In genomic region chr15:42036112-42036905, GRCh38 we compare ENCODE assay signal across 30 cellular contexts. TPM values are rescaled to one million over a fixed set of nuclear protein-coding genes. Genes with fewer than 3 reads are reported as not detected.
DNase-seq lines count a peak whose midpoint lies in the region; ATAC-seq and TF ChIP-seq lines count a peak whose summit lies in the region.
"Had no signal": no experiment of that assay in that cellular context is flagged by ENCODE, and none has a peak within 500 bp of the region (broad histone marks: within the 10 kb centered on the region; RNA-seq: fewer than 3 reads in every experiment).

No MANE protein-coding gene starts in this region.

- no peaks in the 10 kb centered on the region for H3F3A ChIP-seq in SK-N-SH (replicated peaks; ENCODE audit: insufficient read depth)

- H3K9me3 ChIP-seq in SK-N-SH, result no peaks in the 10 kb centered on the region
- H3K9me3 ChIP-seq in OCI-LY7 (ENCODE audit: low read length), result peaks cover 6% of the 10 kb centered on the region; the same call in 1 of the 2 replicates
- H3K9me3 ChIP-seq in hepatocyte (ENCODE audit: low read depth), result no peaks in the 10 kb centered on the region
- H3K9me3 ChIP-seq in suprapubic skin, result no peaks in the 10 kb centered on the region
- no peaks in the 10 kb centered on the region for H3K9me3 ChIP-seq in Peyer's patch
- H3K9me3 ChIP-seq: upper lobe of left lung had no signal

- H3K4me3 ChIP-seq in SK-N-SH (ENCODE audit: low read depth in 2 of 2, low read length in 1 of 2) (no peak overlapping the region), OCI-LY7 (ENCODE audit: low read depth, low read length, poor library complexity, severe bottlenecking) (no peak overlapping the region), hepatocyte (no peak overlapping the region), suprapubic skin (no peak overlapping the region), Peyer's patch (no peak overlapping the region)
- H3K4me3 ChIP-seq: coronary artery, SK-N-MC, upper lobe of left lung had no signal

- H3K27me3 ChIP-seq in SK-N-SH (ENCODE audit: insufficient read depth), result no peaks in the 10 kb centered on the region
- H3K27me3 ChIP-seq in hepatocyte, result no peaks in the 10 kb centered on the region
- H3K27me3 ChIP-seq in suprapubic skin, result no peaks in the 10 kb centered on the region
- no peaks in the 10 kb centered on the region for H3K27me3 ChIP-seq in Peyer's patch
- H3K27me3 ChIP-seq: upper lobe of left lung had no signal

- H3K4me2 ChIP-seq in SK-N-SH (no peak overlapping the region), OCI-LY7 (ENCODE audit: low read length) (peak overlapping the region; percentile 71), hepatocyte (no peak overlapping the region)

- H3K79me2 ChIP-seq in SK-N-SH (ENCODE audit: insufficient read depth) (no peaks in the 10 kb centered on the region), OCI-LY7 (ENCODE audit: insufficient read depth, low read depth, low read length) (no peaks in the 10 kb centered on the region), hepatocyte (no peaks in the 10 kb centered on the region)

- TF ChIP-seq POLR2A in suprapubic skin (IDR thresholded peaks at IDR 0.05), result no peak
- no peak for TF ChIP-seq POLR2A in Peyer's patch (IDR thresholded peaks at IDR 0.05)

- peaks cover 0 to 2% of the 10 kb centered on the region in 2 experiments; a peak in 1 of 4 replicates for H3K4me1 ChIP-seq in SK-N-SH (ENCODE audit: control insufficient read depth in 1 of 2, insufficient read depth in 2 of 2, low read depth in 1 of 2, low read length in 1 of 2)
- H3K4me1 ChIP-seq in OCI-LY7 (ENCODE audit: insufficient read depth, low read length, poor library complexity, severe bottlenecking), result peaks cover 28% of the 10 kb centered on the region
- H3K4me1 ChIP-seq in hepatocyte (ENCODE audit: insufficient read depth), result no peaks in the 10 kb centered on the region
- H3K4me1 ChIP-seq in suprapubic skin, result peaks cover 35% of the 10 kb centered on the region
- peaks cover 0 to 7% (median 0%) of the 10 kb centered on the region in 4 donors for H3K4me1 ChIP-seq in Peyer's patch

- TF ChIP-seq RAD21 in SK-N-SH (IDR thresholded peaks at IDR 0.05; ENCODE audit: low read length), result no peak

- no peaks in the 10 kb centered on the region for H3K9me2 ChIP-seq in SK-N-SH
- no peaks in the 10 kb centered on the region for H3K9me2 ChIP-seq in OCI-LY7 (ENCODE audit: insufficient read depth, low read length)
- no peaks in the 10 kb centered on the region for H3K9me2 ChIP-seq in hepatocyte (replicated peaks; ENCODE audit: insufficient read depth)

- TF ChIP-seq CTCF in SK-N-SH (IDR thresholded peaks at IDR 0.05) (no peak), OCI-LY7 (conservative IDR thresholded peaks at IDR 0.05; ENCODE audit: low read length) (no peak), hepatocyte (IDR thresholded peaks at IDR 0.05; ENCODE audit: poor library complexity) (no peak), suprapubic skin (IDR thresholded peaks at IDR 0.05) (no peak), Peyer's patch (IDR thresholded peaks at IDR 0.05) (no peak)

- ATAC-seq in SK-N-SH treated with all-trans-retinoic acid at 6 μM for 48 hours (no peak), GM18873 (IDR thresholded peaks at IDR 0.05; ENCODE audit: low FRiP score, unreplicated experiment) (no peak)
- ATAC-seq: natural killer cell had no signal

- no peak for TF ChIP-seq EP300 in SK-N-SH (IDR thresholded peaks at IDR 0.05; ENCODE audit: borderline replicate concordance in 1 of 2, low read depth in 1 of 2, low read length in 1 of 2)
- TF ChIP-seq EP300 in suprapubic skin (IDR thresholded peaks at IDR 0.05), result no peak

- CTCF ChIA-PET in SK-N-SH (lab: Yijun Ruan, JAX), result interaction anchor here (0.6 to 2.0 kb wide), 6 partner anchors 13 to 48 kb away, joined by 3 to 8 read pairs (median 4); no protein-coding TSS in a partner anchor
- CTCF ChIA-PET in OCI-LY7 (lab: Charles Lee; ENCODE audit: unreplicated experiment), result interaction anchor here (0.6 kb wide), 1 partner anchor 104 kb away, joined by 3 read pairs; no protein-coding TSS in a partner anchor

- H3K36me3 ChIP-seq in SK-N-SH (replicated peaks in 1 of 2; ENCODE audit: control insufficient read depth in 1 of 2, insufficient read depth in 2 of 2, low read length in 1 of 2) (no peaks in the 10 kb centered on the region), OCI-LY7 (ENCODE audit: insufficient read depth, low read length) (no peaks in the 10 kb centered on the region), hepatocyte (replicated peaks; ENCODE audit: insufficient read depth, low read depth) (no peaks in the 10 kb centered on the region), suprapubic skin (no peaks in the 10 kb centered on the region), Peyer's patch (no peaks in the 10 kb centered on the region)
- H3K36me3 ChIP-seq: upper lobe of left lung had no signal

- no peak overlapping the region for H3K27ac ChIP-seq in SK-N-SH (ENCODE audit: low read depth in 2 of 2, low read length in 1 of 2)
- no peak overlapping the region for H3K27ac ChIP-seq in OCI-LY7 (ENCODE audit: low read depth, low read length, poor library complexity, severe bottlenecking)
- H3K27ac ChIP-seq in hepatocyte, result peak overlapping the region; percentile 7
- H3K27ac ChIP-seq in suprapubic skin, result peak overlapping the region; percentile 28
- H3K27ac ChIP-seq in Peyer's patch, result no peak overlapping the region
- H3K27ac ChIP-seq: 22Rv1, coronary artery, SK-N-MC had no signal

- H3K9ac ChIP-seq in SK-N-SH, result no peak overlapping the region

- no peak overlapping the region for H2AFZ ChIP-seq in SK-N-SH (ENCODE audit: low read depth)
- H2AFZ ChIP-seq in OCI-LY7 (ENCODE audit: low read length), result peak overlapping the region; percentile 72; the same call in 1 of the 2 replicates
- no peak overlapping the region for H2AFZ ChIP-seq in hepatocyte

- H4K20me1 ChIP-seq in SK-N-SH (ENCODE audit: insufficient read depth) (no peaks in the 10 kb centered on the region), OCI-LY7 (ENCODE audit: insufficient read depth, low read length) (no peaks in the 10 kb centered on the region), hepatocyte (ENCODE audit: insufficient read depth, poor library complexity, severe bottlenecking) (no peaks in the 10 kb centered on the region)

- POLR2A ChIA-PET in SK-N-SH (lab: Yijun Ruan, JAX) (no interaction called here), OCI-LY7 (lab: Charles Lee) (interaction anchor here (1.2 kb wide), 1 partner anchor 16 kb away, joined by 8 read pairs; no protein-coding TSS in a partner anchor)

- 91% methylated on average over 15 of the region's 45 CpGs for WGBS in SK-N-SH (ENCODE audit: low lambda C conversion rate)
- WGBS in hepatocyte (ENCODE audit: low lambda C conversion rate, missing lambda C conversion rate), result 94% methylated on average over 39 of the region's 45 CpGs
- WGBS in suprapubic skin, result 80% methylated on average over 20 of the region's 45 CpGs

- BruUV-seq in OCI-LY7 (replicated peaks; lab: Mats Ljungman, UMichigan), result no TSS peak

- peak; percentile 45 for DNase-seq in SK-N-SH
- DNase-seq in OCI-LY7 (ENCODE audit: low spot score), result no peak
- no peak for DNase-seq in hepatocyte (ENCODE audit: low spot score)
- DNase-seq in suprapubic skin (ENCODE audit: low spot score in 2 of 2), result peak in 1 of 2 donors; percentile 50
- no peak for DNase-seq in glomerular visceral epithelial cell (ENCODE audit: extremely low spot score)
- no peak for DNase-seq in Peyer's patch
- DNase-seq: caudate nucleus; effector memory CD4-positive, alpha-beta T cell; natural killer cell; NCI-H1436; NCI-H2081; NCI-H226; T-helper 17 cell had no signal

- intact Hi-C loops in OCI-LY7 (cut with micrococcal nuclease; ENCODE audit: unreplicated experiment), result no loop called here

TF ChIP-seq in SK-N-SH, 30 proteins besides CTCF, POLR2A, EP300 and RAD21 (continues in another document):
- no peak for TF ChIP-seq SMC3 (IDR thresholded peaks at IDR 0.05; ENCODE audit: low read depth, low read length)

TF ChIP-seq in SK-N-SH treated with all-trans-retinoic acid at 6 μM for 48 hours, 23 proteins besides CTCF, POLR2A, EP300 and RAD21 (continues in another document):
- TF ChIP-seq TOX (CRISPR knock-in tag; IDR thresholded peaks at IDR 0.05; ENCODE audit: borderline replicate concordance) (no peak), TCF4 (CRISPR knock-in tag; IDR thresholded peaks at IDR 0.05; ENCODE audit: borderline replicate concordance) (no peak), ARNTL (CRISPR knock-in tag; IDR thresholded peaks at IDR 0.05; ENCODE audit: borderline replicate concordance, low read depth) (no peak), OSR1 (CRISPR knock-in tag; IDR thresholded peaks at IDR 0.05) (no peak), ZNF565 (CRISPR knock-in tag; conservative IDR thresholded peaks at IDR 0.05; ENCODE audit: low read depth) (no peak), BACH2 (CRISPR knock-in tag; IDR thresholded peaks at IDR 0.05; ENCODE audit: borderline replicate concordance) (no peak), CSDC2 (CRISPR knock-in tag; IDR thresholded peaks at IDR 0.05) (no peak), ESRRG (CRISPR knock-in tag; IDR thresholded peaks at IDR 0.05) (no peak), GLIS3 (CRISPR knock-in tag; IDR thresholded peaks at IDR 0.05) (no peak), PPARA (CRISPR knock-in tag; IDR thresholded peaks at IDR 0.05; ENCODE audit: borderline replicate concordance) (no peak)

RNA-seq across cellular contexts. Expression of gene PLA2G4E, which starts 15.5 kb away (rescaled TPM):
- polyA plus RNA-seq in SK-N-SH (2012; rRNA removed), result not detected in 2 replicates
- polyA plus RNA-seq in SK-N-SH (2012; cell fraction: cytosol; rRNA removed), result not detected in 2 replicates
- polyA plus RNA-seq in SK-N-SH (2012; cell fraction: nucleus; rRNA removed), result not detected in 2 replicates
- not detected in 2 replicates for total RNA-seq in OCI-LY7 (2014; rRNA removed; shearing (Covaris generic))
- total RNA-seq in OCI-LY7 (2022), result not detected in 2 replicates
- 0.07 and 0.20 TPM in 2 replicates for total RNA-seq in hepatocyte
- polyA plus RNA-seq in hepatocyte, result 0.54 TPM in 1 of 2 replicates, not detected in the other
- total RNA-seq in suprapubic skin, result 100 to 1,000 TPM in 1 of 4 donors, 10 to 100 TPM in 3; 47.9 to 129 (median 60.9) TPM
- total RNA-seq in Peyer's patch, result 1 to 10 TPM in 1 of 4 donors, not detected in 3; 1.5 TPM
- total RNA-seq: activated CD4-positive, alpha-beta memory T cell treated with anti-CD3 and anti-CD28 coated beads for 36 hours; activated T-cell treated with anti-CD3 and anti-CD28 coated beads, Interleukin-2, amount 50 U/mL, for 72 hours; astrocyte; Daoy; epithelial cell of proximal tubule; liver; mononuclear cell; natural killer cell; osteoblast; pulmonary artery endothelial cell; T-helper 17 cell had no signal
- polyA plus RNA-seq: liver had no signal

RNA-seq across cellular contexts. Expression of gene PLA2G4D, which starts 58.1 kb away (rescaled TPM):
- polyA plus RNA-seq in SK-N-SH (2012; rRNA removed), result not detected in 2 replicates
- not detected in 2 replicates for polyA plus RNA-seq in SK-N-SH (2012; cell fraction: cytosol; rRNA removed)
- polyA plus RNA-seq in SK-N-SH (2012; cell fraction: nucleus; rRNA removed), result not detected in 2 replicates
- not detected in 2 replicates for total RNA-seq in OCI-LY7 (2014; rRNA removed; shearing (Covaris generic))
- total RNA-seq in OCI-LY7 (2022), result not detected in 2 replicates
- total RNA-seq in hepatocyte, result 0.04 and 0.17 TPM in 2 replicates
- polyA plus RNA-seq in hepatocyte, result 0.21 TPM in 1 of 2 replicates, not detected in the other
- total RNA-seq in suprapubic skin, result 10 to 100 TPM; 15.0 to 29.6 (median 24.4) TPM
- not detected for total RNA-seq in Peyer's patch
- total RNA-seq: activated CD4-positive, alpha-beta memory T cell treated with anti-CD3 and anti-CD28 coated beads for 36 hours; activated T-cell treated with anti-CD3 and anti-CD28 coated beads, Interleukin-2, amount 50 U/mL, for 72 hours; astrocyte; Calu3; Daoy; epithelial cell of proximal tubule; liver; mononuclear cell; natural killer cell; osteoblast; pulmonary artery endothelial cell; skeletal muscle tissue; T-helper 17 cell; upper lobe of left lung had no signal
- polyA plus RNA-seq: liver had no signal

Comparison
In these comparisons a context has a peak if more than half of its experiments do, and no peak if none do; other contexts are left out.
1. H3K27ac ChIP-seq: peak in hepatocyte (single experiment) and suprapubic skin (single experiment); none in SK-N-SH (0 of 2), OCI-LY7 (single experiment) and Peyer's patch (0 of 4).
2. RNA of gene PLA2G4E, which starts 15.5 kb away (total RNA-seq): 47.9 to 129 TPM in suprapubic skin; 1.5 TPM in Peyer's patch, 0.07 to 0.20 TPM in hepatocyte and not detected in OCI-LY7; every median in the first group is over 10 times any median in the second.
3. RNA of gene PLA2G4D, which starts 58.1 kb away (total RNA-seq): 15.0 to 29.6 TPM in suprapubic skin; 0.04 to 0.17 TPM in hepatocyte, not detected in Peyer's patch and not detected in OCI-LY7; every median in the first group is over 10 times any median in the second.